ENCODE assay signal across 11 cellular contexts in genomic region chr1:53172751-53173498, GRCh38. TPM values are rescaled to one million over a fixed set of nuclear protein-coding genes. Genes with fewer than 3 reads are reported as not detected.
DNase-seq lines count a peak whose midpoint lies in the region; ATAC-seq, FAIRE-seq and TF ChIP-seq lines count a peak whose summit lies in the region.
"Had no signal": no experiment of that assay in that cellular context is flagged by ENCODE, and none has a peak within 500 bp of the region (broad histone marks: within the 10 kb centered on the region; RNA-seq: fewer than 3 reads in every experiment).

No MANE protein-coding gene starts in this region.

- no peak overlapping the region for H3K27ac ChIP-seq in H1 (ENCODE audit: low read depth, low read length)
- H3K27ac ChIP-seq: lower lobe of right lung had no signal

- H2BK120ac ChIP-seq in H1 (replicated peaks; ENCODE audit: low read depth, low read length): no peak overlapping the region

- peak overlapping the region; percentile 18 for H4K5ac ChIP-seq in H1 (ENCODE audit: insufficient read length, low read depth, low read length)

- peak overlapping the region; percentile 7; the same call in 1 of the 2 replicates for H2AFZ ChIP-seq in H1 (ENCODE audit: low read length)

- H2AK5ac ChIP-seq in H1 (ENCODE audit: low read depth, low read length): no peak overlapping the region

- no peaks in the 10 kb centered on the region for H3K79me2 ChIP-seq in H1 (ENCODE audit: control insufficient read depth in 1 of 2, insufficient read depth in 2 of 2, low read length in 2 of 2)

- no peak overlapping the region for H4K91ac ChIP-seq in H1 (replicated peaks; ENCODE audit: insufficient read length, low read length)

- H2BK15ac ChIP-seq in H1 (ENCODE audit: low read length): no peak overlapping the region; the same call in 1 of the 2 replicates

- TF ChIP-seq EP300 in H1 (IDR thresholded peaks at IDR 0.05; ENCODE audit: borderline replicate concordance in 1 of 2, low read depth in 2 of 2, low read length in 2 of 2): no peak

- H3K56ac ChIP-seq in H1 (replicated peaks; ENCODE audit: insufficient read length, low read depth, low read length): no peak overlapping the region

- TF ChIP-seq POLR2A in H1 (IDR thresholded peaks at IDR 0.05; ENCODE audit: control extremely low read depth in 1 of 2, low read depth in 2 of 2, low read length in 2 of 2): no peak

- H3K23me2 ChIP-seq in H1 (ENCODE audit: low read depth, low read length): peaks cover 2% of the 10 kb centered on the region; the same call in 1 of the 2 replicates

- H3K4me1 ChIP-seq in H1 (replicated peaks in 1 of 4; ENCODE audit: control insufficient read depth in 3 of 4, insufficient read depth in 4 of 4, low read length in 3 of 4): peaks cover 0 to 5% (median 1%) of the 10 kb centered on the region in 4 experiments; a peak in 4 of 7 replicates

- no peak overlapping the region for H3K27ac Mint-ChIP-seq in activated naive CD8-positive, alpha-beta T cell treated with anti-CD3 and anti-CD28 coated beads, Interleukin-2, amount 10 ng/mL, durations not matched to agents 7 days and 5 days
- H3K27ac Mint-ChIP-seq in activated naive CD8-positive, alpha-beta T cell treated with anti-CD3 and anti-CD28 coated beads for 36 hours: no peak overlapping the region
- peak overlapping the region; percentile 7 for H3K27ac Mint-ChIP-seq in stimulated activated naive B cell treated with anti-CD40 and anti-IgM and Interleukin-4, amounts not matched to agents 10 μg/mL and 1 μg/mL and 100 μg/mL, for 72 hours
- H3K27ac Mint-ChIP-seq in endothelial cell (ENCODE audit: unreplicated experiment): no peak overlapping the region

- CTCF ChIA-PET in H1 (lab: Charles Lee; ENCODE audit: partially characterized antibody): interaction anchor here (0.8 to 7.6 kb wide), 11 partner anchors 9 to 271 kb away, joined by 3 to 51 read pairs (median 3); partner anchors contain the start of gene SLC1A7

- H3K36me3 ChIP-seq in H1 (ENCODE audit: control insufficient read depth in 2 of 4, insufficient read depth in 4 of 4, low read length in 3 of 4): no peaks in the 10 kb centered on the region
- H3K36me3 ChIP-seq: lower lobe of right lung had no signal

- H3K4me2 ChIP-seq in H1 (ENCODE audit: insufficient read depth in 1 of 2, low read depth in 2 of 2, low read length in 2 of 2): 0 out of 4 replicates have a peak overlapping the region, but pooled peaks of 1 of the 2 experiments have one; percentile 11

- no peaks in the 10 kb centered on the region for H3K79me1 ChIP-seq in H1 (ENCODE audit: low read depth, low read length)

- DNase-seq in activated naive CD8-positive, alpha-beta T cell treated with anti-CD3 and anti-CD28 coated beads, Interleukin-2, amount 10 ng/mL, durations not matched to agents 7 days and 5 days: no peak
- no peak for DNase-seq in activated naive CD8-positive, alpha-beta T cell treated with anti-CD3 and anti-CD28 coated beads for 36 hours
- peak; percentile 7 to 35 for DNase-seq in NCI-H446 (lab: John Stamatoyannopoulos, UW)
- DNase-seq in H1 (ENCODE audit: low read depth in 1 of 2, low spot score in 2 of 2): no peak
- DNase-seq in stimulated activated naive B cell treated with anti-CD40 and anti-IgM and Interleukin-4, amounts not matched to agents 10 μg/mL and 1 μg/mL and 100 μg/mL, for 72 hours: peak; percentile 17
- DNase-seq in effector CD4-positive, alpha-beta T cell: no peak
- no peak for DNase-seq in endothelial cell (ENCODE audit: low spot score)

- WGBS in H1 (ENCODE audit: extremely low coverage in 1 of 2, insufficient coverage in 1 of 2, insufficient read length in 1 of 2, insufficient replicate concordance in 2 of 2, low coverage in 1 of 2, low lambda C conversion rate in 2 of 2, missing lambda C conversion rate in 1 of 2), 2 experiments: 66% methylated on average over 7 of the region's 7 CpGs; no CpG with 5 or more reads in 1 of the 2 experiments

- H3K9me3 ChIP-seq in H1 (ENCODE audit: insufficient read depth in 2 of 2, low read depth in 1 of 2, low read length in 1 of 2): no peaks in the 10 kb centered on the region
- H3K9me3 ChIP-seq: lower lobe of right lung had no signal

- TF ChIP-seq CTCF in H1 (IDR thresholded peaks at IDR 0.05; ENCODE audit: control extremely low read depth in 1 of 3, insufficient read depth in 1 of 3, low read depth in 1 of 3, low read length in 3 of 3) (peak in 2 of 3 experiments; percentile 27 to 37; a peak in 2 of 4 replicates), endothelial cell (IDR thresholded peaks at IDR 0.05; ENCODE audit: unreplicated experiment) (no peak)

- no peaks in the 10 kb centered on the region; a peak in 1 of 7 replicates for H3K27me3 ChIP-seq in H1 (replicated peaks in 1 of 4; ENCODE audit: control insufficient read depth in 3 of 4, extremely low read depth in 1 of 4, insufficient read depth in 3 of 4, low read length in 3 of 4)

- H3K18ac ChIP-seq in H1 (ENCODE audit: extremely low read depth, low read length): no peak overlapping the region

- no peaks in the 10 kb centered on the region for H4K20me1 ChIP-seq in H1 (replicated peaks in 1 of 2; ENCODE audit: control insufficient read depth in 1 of 2, insufficient read depth in 2 of 2, low read length in 2 of 2)

- no peak overlapping the region for H3K23ac ChIP-seq in H1 (ENCODE audit: insufficient read length)

- no peak overlapping the region for H3K14ac ChIP-seq in H1 (ENCODE audit: insufficient read length)

- H3K9ac ChIP-seq in H1 (replicated peaks in 1 of 4; ENCODE audit: extremely low read depth in 1 of 4, low read depth in 3 of 4, low read length in 3 of 4): no peak overlapping the region

- peak overlapping the region; percentile 10; the same call in 1 of the 2 replicates for H2BK12ac ChIP-seq in H1 (ENCODE audit: low read depth, low read length)

- POLR2A ChIA-PET in activated naive CD8-positive, alpha-beta T cell treated with anti-CD3 and anti-CD28 coated beads, Interleukin-2, amount 10 ng/mL, durations not matched to agents 7 days and 5 days (lab: Charles Lee): no interaction called here
- POLR2A ChIA-PET in H1 (lab: Charles Lee; ENCODE audit: partially characterized antibody): interaction anchor here (1.1 kb wide), 1 partner anchor 35 kb away, joined by 3 read pairs; no protein-coding TSS in a partner anchor

- peaks cover 3% of the 10 kb centered on the region for H3K4me1 Mint-ChIP-seq in activated naive CD8-positive, alpha-beta T cell treated with anti-CD3 and anti-CD28 coated beads, Interleukin-2, amount 10 ng/mL, durations not matched to agents 7 days and 5 days
- peaks cover 2% of the 10 kb centered on the region for H3K4me1 Mint-ChIP-seq in activated naive CD8-positive, alpha-beta T cell treated with anti-CD3 and anti-CD28 coated beads for 36 hours
- H3K4me1 Mint-ChIP-seq in stimulated activated naive B cell treated with anti-CD40 and anti-IgM and Interleukin-4, amounts not matched to agents 10 μg/mL and 1 μg/mL and 100 μg/mL, for 72 hours: peaks cover 8 to 14% of the 10 kb centered on the region in 2 donors
- H3K4me1 Mint-ChIP-seq in endothelial cell (ENCODE audit: unreplicated experiment): peaks cover 6% of the 10 kb centered on the region

- no peak overlapping the region for H3K4me3 Mint-ChIP-seq in activated naive CD8-positive, alpha-beta T cell treated with anti-CD3 and anti-CD28 coated beads, Interleukin-2, amount 10 ng/mL, durations not matched to agents 7 days and 5 days
- no peak overlapping the region for H3K4me3 Mint-ChIP-seq in activated naive CD8-positive, alpha-beta T cell treated with anti-CD3 and anti-CD28 coated beads for 36 hours
- H3K4me3 Mint-ChIP-seq in stimulated activated naive B cell treated with anti-CD40 and anti-IgM and Interleukin-4, amounts not matched to agents 10 μg/mL and 1 μg/mL and 100 μg/mL, for 72 hours: peak overlapping the region in 1 of 2 donors; percentile 18
- H3K4me3 Mint-ChIP-seq in endothelial cell (ENCODE audit: unreplicated experiment): no peak overlapping the region

- H2BK20ac ChIP-seq in H1 (ENCODE audit: low read length): 0 out of 2 replicates have a peak overlapping the region, but pooled peaks have one; percentile 23

- no peak overlapping the region for H4K8ac ChIP-seq in H1 (ENCODE audit: extremely low read depth, insufficient read depth, low read length)

- 0 out of 2 replicates have a peak overlapping the region, but pooled peaks have one; percentile 1 for H2BK5ac ChIP-seq in H1 (ENCODE audit: low read depth, low read length)

- H3K36me3 Mint-ChIP-seq in activated naive CD8-positive, alpha-beta T cell treated with anti-CD3 and anti-CD28 coated beads, Interleukin-2, amount 10 ng/mL, durations not matched to agents 7 days and 5 days: no peaks in the 10 kb centered on the region
- no peaks in the 10 kb centered on the region for H3K36me3 Mint-ChIP-seq in activated naive CD8-positive, alpha-beta T cell treated with anti-CD3 and anti-CD28 coated beads for 36 hours
- H3K36me3 Mint-ChIP-seq in stimulated activated naive B cell treated with anti-CD40 and anti-IgM and Interleukin-4, amounts not matched to agents 10 μg/mL and 1 μg/mL and 100 μg/mL, for 72 hours: no peaks in the 10 kb centered on the region
- H3K36me3 Mint-ChIP-seq in endothelial cell (ENCODE audit: low read depth, unreplicated experiment): no peaks in the 10 kb centered on the region

- no peak overlapping the region for H3K4ac ChIP-seq in H1 (replicated peaks; ENCODE audit: insufficient read length, low read depth, low read length)

- no peak for FAIRE-seq in H1 (lab: Jason Lieb, UNC)
- FAIRE-seq: G401.6, TTC549 had no signal

- no peaks in the 10 kb centered on the region for H3K9me3 Mint-ChIP-seq in activated naive CD8-positive, alpha-beta T cell treated with anti-CD3 and anti-CD28 coated beads, Interleukin-2, amount 10 ng/mL, durations not matched to agents 7 days and 5 days
- H3K9me3 Mint-ChIP-seq in activated naive CD8-positive, alpha-beta T cell treated with anti-CD3 and anti-CD28 coated beads for 36 hours: no peaks in the 10 kb centered on the region
- H3K9me3 Mint-ChIP-seq in stimulated activated naive B cell treated with anti-CD40 and anti-IgM and Interleukin-4, amounts not matched to agents 10 μg/mL and 1 μg/mL and 100 μg/mL, for 72 hours: no peaks in the 10 kb centered on the region
- H3K9me3 Mint-ChIP-seq in endothelial cell (ENCODE audit: unreplicated experiment): no peaks in the 10 kb centered on the region

- peaks cover 17% of the 10 kb centered on the region for H3K27me3 Mint-ChIP-seq in activated naive CD8-positive, alpha-beta T cell treated with anti-CD3 and anti-CD28 coated beads, Interleukin-2, amount 10 ng/mL, durations not matched to agents 7 days and 5 days
- H3K27me3 Mint-ChIP-seq in activated naive CD8-positive, alpha-beta T cell treated with anti-CD3 and anti-CD28 coated beads for 36 hours: peaks cover 25% of the 10 kb centered on the region
- peaks cover 22 to 43% of the 10 kb centered on the region in 2 donors for H3K27me3 Mint-ChIP-seq in stimulated activated naive B cell treated with anti-CD40 and anti-IgM and Interleukin-4, amounts not matched to agents 10 μg/mL and 1 μg/mL and 100 μg/mL, for 72 hours
- peaks cover 5% of the 10 kb centered on the region for H3K27me3 Mint-ChIP-seq in endothelial cell (ENCODE audit: unreplicated experiment)

- TF ChIP-seq RAD21 in H1 (IDR thresholded peaks at IDR 0.05 in 1 of 2, conservative IDR thresholded peaks at IDR 0.05 in 1 of 2; ENCODE audit: low read depth in 2 of 2, low read length in 2 of 2): peak; percentile 37 to 43

- no peak overlapping the region for H3K4me3 ChIP-seq in H1 (ENCODE audit: extremely low read depth in 1 of 4, insufficient read depth in 2 of 4, low read depth in 3 of 4, low read length in 4 of 4)
- H3K4me3 ChIP-seq: lower lobe of right lung had no signal

- ATAC-seq in activated naive CD8-positive, alpha-beta T cell treated with anti-CD3 and anti-CD28 coated beads, Interleukin-2, amount 10 ng/mL, durations not matched to agents 7 days and 5 days (ENCODE audit: low read depth): peak; percentile 54
- ATAC-seq in stimulated activated naive B cell treated with anti-CD40 and anti-IgM and Interleukin-4, amounts not matched to agents 10 μg/mL and 1 μg/mL and 100 μg/mL, for 72 hours (replicated peaks): peak; percentile 98 to 99
- ATAC-seq in HG02763 (IDR thresholded peaks at IDR 0.05; ENCODE audit: unreplicated experiment): no peak

RNA-seq across cellular contexts. Expression of gene CPT2, which starts 23.7 kb away (rescaled TPM):
- total RNA-seq in activated naive CD8-positive, alpha-beta T cell treated with anti-CD3 and anti-CD28 coated beads, Interleukin-2, amount 10 ng/mL, durations not matched to agents 7 days and 5 days: 10 to 100 TPM; 15.5 to 18.1 TPM
- total RNA-seq in activated naive CD8-positive, alpha-beta T cell treated with anti-CD3 and anti-CD28 coated beads for 36 hours: 10 to 100 TPM; 21.6 to 24.6 TPM
- total RNA-seq in H1 (2021; fragmentation: NEBNext Ultra II Directional; extraction: Animal tissue kit (Norgen Biotek cat#: 25700)): 21.6 and 23.9 TPM in 2 replicates
- polyA plus RNA-seq in H1 (2011; rRNA removed): 25.5 and 29.9 TPM in 2 replicates
- polyA plus RNA-seq in H1 (2011; cell fraction: cytosol; rRNA removed): 25.8 TPM
- 21.9 TPM for polyA plus RNA-seq in H1 (2011; cell fraction: nucleus; rRNA removed)
- 17.9 to 23.3 TPM (median 21.0 TPM) in 4 replicates for polyA plus RNA-seq in H1 (2012, experiment 1 of 2)
- polyA plus RNA-seq in H1 (2012, experiment 2 of 2): 24.4 TPM
- 25.0 TPM for polyA plus RNA-seq in H1 (2013, experiment 1 of 2)
- 21.4 TPM for polyA plus RNA-seq in H1 (2013, experiment 2 of 2)
- 30.4 and 32.2 TPM in 2 replicates for polyA minus RNA-seq in H1 (2011; rRNA and poly(A)+ RNA removed)
- polyA minus RNA-seq in H1 (2011; cell fraction: cytosol; rRNA and poly(A)+ RNA removed): 14.7 TPM
- 16.6 TPM for polyA minus RNA-seq in H1 (2011; cell fraction: nucleus; rRNA and poly(A)+ RNA removed)
- 17.6 TPM for total RNA-seq in endothelial cell (ENCODE audit: unreplicated experiment)

RNA-seq across cellular contexts. Expression of gene SLC1A7, which starts 30.5 kb away (rescaled TPM):
- total RNA-seq in activated naive CD8-positive, alpha-beta T cell treated with anti-CD3 and anti-CD28 coated beads, Interleukin-2, amount 10 ng/mL, durations not matched to agents 7 days and 5 days: not detected
- not detected for total RNA-seq in activated naive CD8-positive, alpha-beta T cell treated with anti-CD3 and anti-CD28 coated beads for 36 hours
- total RNA-seq in H1 (2021; fragmentation: NEBNext Ultra II Directional; extraction: Animal tissue kit (Norgen Biotek cat#: 25700)): not detected in 2 replicates
- 0.03 TPM in 1 of 2 replicates, not detected in the other for polyA plus RNA-seq in H1 (2011; rRNA removed)
- polyA plus RNA-seq in H1 (2011; cell fraction: cytosol; rRNA removed): not detected
- 0.10 TPM for polyA plus RNA-seq in H1 (2011; cell fraction: nucleus; rRNA removed)
- not detected in 4 replicates for polyA plus RNA-seq in H1 (2012, experiment 1 of 2)
- polyA plus RNA-seq in H1 (2012, experiment 2 of 2): not detected
- not detected for polyA plus RNA-seq in H1 (2013, experiment 1 of 2)
- not detected for polyA plus RNA-seq in H1 (2013, experiment 2 of 2)
- not detected in 2 replicates for polyA minus RNA-seq in H1 (2011; rRNA and poly(A)+ RNA removed)
- polyA minus RNA-seq in H1 (2011; cell fraction: cytosol; rRNA and poly(A)+ RNA removed): not detected
- not detected for polyA minus RNA-seq in H1 (2011; cell fraction: nucleus; rRNA and poly(A)+ RNA removed)
- not detected for total RNA-seq in endothelial cell (ENCODE audit: unreplicated experiment)

RNA-seq across cellular contexts. Expression of gene CZIB, which starts 47.5 kb away (rescaled TPM):
- total RNA-seq in activated naive CD8-positive, alpha-beta T cell treated with anti-CD3 and anti-CD28 coated beads, Interleukin-2, amount 10 ng/mL, durations not matched to agents 7 days and 5 days: 10 to 100 TPM; 57.7 to 63.1 TPM
- total RNA-seq in activated naive CD8-positive, alpha-beta T cell treated with anti-CD3 and anti-CD28 coated beads for 36 hours: 10 to 100 TPM; 43.4 to 44.8 TPM
- 46.5 and 46.8 TPM in 2 replicates for total RNA-seq in H1 (2021; fragmentation: NEBNext Ultra II Directional; extraction: Animal tissue kit (Norgen Biotek cat#: 25700))
- polyA plus RNA-seq in H1 (2011; rRNA removed): 36.1 and 48.0 TPM in 2 replicates
- 60.0 TPM for polyA plus RNA-seq in H1 (2011; cell fraction: cytosol; rRNA removed)
- 39.5 TPM for polyA plus RNA-seq in H1 (2011; cell fraction: nucleus; rRNA removed)
- polyA plus RNA-seq in H1 (2012, experiment 1 of 2): 50.0 to 63.5 TPM (median 59.6 TPM) in 4 replicates
- 25.2 TPM for polyA plus RNA-seq in H1 (2012, experiment 2 of 2)
- polyA plus RNA-seq in H1 (2013, experiment 1 of 2): 43.0 TPM
- 44.6 TPM for polyA plus RNA-seq in H1 (2013, experiment 2 of 2)
- polyA minus RNA-seq in H1 (2011; rRNA and poly(A)+ RNA removed): 28.3 and 29.4 TPM in 2 replicates
- 13.9 TPM for polyA minus RNA-seq in H1 (2011; cell fraction: cytosol; rRNA and poly(A)+ RNA removed)
- polyA minus RNA-seq in H1 (2011; cell fraction: nucleus; rRNA and poly(A)+ RNA removed): 47.7 TPM
- total RNA-seq in endothelial cell (ENCODE audit: unreplicated experiment): 65.0 TPM

Comparison
In these comparisons a context has a peak if more than half of its experiments do, and no peak if none do; other contexts are left out.
1. DNase-seq: peak in NCI-H446 (2 of 2) and stimulated activated naive B cell treated with anti-CD40 and anti-IgM and Interleukin-4, amounts not matched to agents 10 μg/mL and 1 μg/mL and 100 μg/mL, for 72 hours (single experiment); none in activated naive CD8-positive, alpha-beta T cell treated with anti-CD3 and anti-CD28 coated beads, Interleukin-2, amount 10 ng/mL, durations not matched to agents 7 days and 5 days (single experiment), activated naive CD8-positive, alpha-beta T cell treated with anti-CD3 and anti-CD28 coated beads for 36 hours (single experiment), H1 (0 of 2), effector CD4-positive, alpha-beta T cell (single experiment) and endothelial cell (single experiment).